In genomic region chr13:109899748-109900147, GRCh38 we compare ENCODE assay signal across 27 cellular contexts.
"Had no signal": no experiment of that assay in that cellular context is flagged by ENCODE, and none has a peak within 500 bp of the region (broad histone marks: within the 10 kb centered on the region; RNA-seq: fewer than 3 reads in every experiment).

No MANE protein-coding gene starts in this region.

- H3K9me3 Mint-ChIP-seq: activated CD4-positive, alpha-beta memory T cell treated with anti-CD3 and anti-CD28 coated beads, Interleukin-2, amount 10 ng/mL, durations not matched to agents 7 days and 5 days; activated naive CD4-positive, alpha-beta T cell treated with anti-CD3 and anti-CD28 coated beads, Interleukin-2, amount 10 ng/mL, durations not matched to agents 7 days and 5 days; activated naive CD8-positive, alpha-beta T cell treated with anti-CD3 and anti-CD28 coated beads for 36 hours; activated T-helper 17 cell treated with anti-CD3 and anti-CD28 coated beads, Interleukin-2, amount 50 U/mL, for 72 hours; T-cell had no signal

- H3K27ac Mint-ChIP-seq: activated CD4-positive, alpha-beta memory T cell treated with anti-CD3 and anti-CD28 coated beads, Interleukin-2, amount 10 ng/mL, durations not matched to agents 7 days and 5 days; activated CD4-positive, alpha-beta T cell treated with anti-CD3 and anti-CD28 coated beads for 36 hours; activated naive CD4-positive, alpha-beta T cell treated with anti-CD3 and anti-CD28 coated beads, Interleukin-2, amount 10 ng/mL, durations not matched to agents 7 days and 5 days; activated naive CD8-positive, alpha-beta T cell treated with anti-CD3 and anti-CD28 coated beads for 36 hours; activated T-helper 17 cell treated with anti-CD3 and anti-CD28 coated beads, Interleukin-2, amount 50 U/mL, for 72 hours; T-cell had no signal

- H3K4me1 Mint-ChIP-seq: activated CD4-positive, alpha-beta memory T cell treated with anti-CD3 and anti-CD28 coated beads, Interleukin-2, amount 10 ng/mL, durations not matched to agents 7 days and 5 days; activated CD4-positive, alpha-beta T cell treated with anti-CD3 and anti-CD28 coated beads for 36 hours; activated naive CD4-positive, alpha-beta T cell treated with anti-CD3 and anti-CD28 coated beads, Interleukin-2, amount 10 ng/mL, durations not matched to agents 7 days and 5 days; activated naive CD8-positive, alpha-beta T cell treated with anti-CD3 and anti-CD28 coated beads for 36 hours; activated T-helper 17 cell treated with anti-CD3 and anti-CD28 coated beads, Interleukin-2, amount 50 U/mL, for 72 hours; T-cell had no signal

- ATAC-seq: activated CD4-positive, alpha-beta T cell treated with anti-CD3 and anti-CD28 coated beads for 36 hours; activated T-helper 17 cell treated with anti-CD3 and anti-CD28 coated beads, Interleukin-2, amount 50 U/mL, for 72 hours; Panc1; T-cell had no signal

- H3K27me3 ChIP-seq: adrenal gland, breast epithelium had no signal

- H3K36me3 ChIP-seq: adrenal gland, breast epithelium had no signal

- H3K9me3 ChIP-seq: adrenal gland, breast epithelium had no signal

- H3K36me3 Mint-ChIP-seq: activated naive CD4-positive, alpha-beta T cell treated with anti-CD3 and anti-CD28 coated beads, Interleukin-2, amount 10 ng/mL, durations not matched to agents 7 days and 5 days; activated naive CD8-positive, alpha-beta T cell treated with anti-CD3 and anti-CD28 coated beads for 36 hours; T-cell had no signal

- H3K4me3 Mint-ChIP-seq: activated CD4-positive, alpha-beta memory T cell treated with anti-CD3 and anti-CD28 coated beads, Interleukin-2, amount 10 ng/mL, durations not matched to agents 7 days and 5 days; activated CD4-positive, alpha-beta T cell treated with anti-CD3 and anti-CD28 coated beads for 36 hours; activated naive CD4-positive, alpha-beta T cell treated with anti-CD3 and anti-CD28 coated beads, Interleukin-2, amount 10 ng/mL, durations not matched to agents 7 days and 5 days; activated naive CD8-positive, alpha-beta T cell treated with anti-CD3 and anti-CD28 coated beads for 36 hours; activated T-helper 17 cell treated with anti-CD3 and anti-CD28 coated beads, Interleukin-2, amount 50 U/mL, for 72 hours; T-cell had no signal

- H3K27ac ChIP-seq: adrenal gland, breast epithelium, SK-N-MC had no signal

- H3K4me3 ChIP-seq: adrenal gland, breast epithelium, SK-N-MC had no signal

- DNase-seq: activated CD4-positive, alpha-beta memory T cell treated with anti-CD3 and anti-CD28 coated beads, Interleukin-2, amount 10 ng/mL, durations not matched to agents 7 days and 5 days; activated CD4-positive, alpha-beta T cell treated with anti-CD3 and anti-CD28 coated beads for 36 hours; activated CD4-positive, alpha-beta T cell treated with anti-CD3 and anti-CD28 coated beads, Interleukin-2, amount 50 U/mL, for 1 hour; activated gamma-delta T cell treated with Interleukin-2 at 50 U/mL for 16 hours; activated naive CD4-positive, alpha-beta T cell treated with anti-CD3 and anti-CD28 coated beads, Interleukin-2, amount 10 ng/mL, durations not matched to agents 7 days and 5 days; activated naive CD8-positive, alpha-beta T cell treated with anti-CD3 and anti-CD28 coated beads for 36 hours; activated T-cell treated with anti-CD3 and anti-CD28 coated beads for 4 hours; activated T-cell treated with anti-CD3 and anti-CD28 coated beads, Interleukin-2, amount 50 U/mL, for 48 hours; anterior cingulate cortex; caudate nucleus; NCI-H1092; NCI-H1417; NCI-H1930; NCI-H2171; NCI-H2227 treated with DMSO at 0.1 percent for 48 hours; NCI-H446 treated with DMSO at 0.1 percent for 48 hours; NK-92 treated with Interleukin-12 subunit alpha and Interleukin-12 subunit beta, amount 100 ng/mL, for 24 hours; OCI-M1; RPMI8226; T-cell; T-helper 2 cell; T1000 had no signal

- H3K4me1 ChIP-seq: adrenal gland, breast epithelium had no signal
